Comparison of ENCODE assay signal across 9 cellular contexts in genomic region chr7:26291251-26291650, GRCh38. TPM values are rescaled to one million over a fixed set of nuclear protein-coding genes. Genes with fewer than 3 reads are reported as not detected.
DNase-seq lines count a peak whose midpoint lies in the region; ATAC-seq and TF ChIP-seq lines count a peak whose summit lies in the region.
"Had no signal": no experiment of that assay in that cellular context is flagged by ENCODE, and none has a peak within 500 bp of the region (broad histone marks: within the 10 kb centered on the region; RNA-seq: fewer than 3 reads in every experiment).

No MANE protein-coding gene starts in this region.

- H3K27ac Mint-ChIP-seq in activated naive CD4-positive, alpha-beta T cell treated with anti-CD3 and anti-CD28 coated beads for 36 hours, result no peak overlapping the region
- peak overlapping the region in 1 of 2 donors; percentile 74 for H3K27ac Mint-ChIP-seq in activated naive CD4-positive, alpha-beta T cell treated with anti-CD3 and anti-CD28 coated beads, Interleukin-2, amount 50 U/mL, for 72 hours
- no peak overlapping the region for H3K27ac Mint-ChIP-seq in type B pancreatic cell

- intact Hi-C loops in activated naive CD4-positive, alpha-beta T cell treated with anti-CD3 and anti-CD28 coated beads for 36 hours (cut with micrococcal nuclease), result loop anchor here (1.0 to 10.0 kb wide), 5 partner anchors 339 to 1914 kb away; partner anchors contain the start of genes HOXA3 and HOXA7
- intact Hi-C loops in lower lobe of right lung (cut with DNase I), result no loop called here

- H3K4me1 ChIP-seq in lower lobe of right lung, result peaks cover 29% of the 10 kb centered on the region

- H3K9me3 Mint-ChIP-seq in activated naive CD4-positive, alpha-beta T cell treated with anti-CD3 and anti-CD28 coated beads for 36 hours, result no peaks in the 10 kb centered on the region
- H3K9me3 Mint-ChIP-seq in activated naive CD4-positive, alpha-beta T cell treated with anti-CD3 and anti-CD28 coated beads, Interleukin-2, amount 50 U/mL, for 72 hours, result no peaks in the 10 kb centered on the region
- no peaks in the 10 kb centered on the region for H3K9me3 Mint-ChIP-seq in type B pancreatic cell

- peaks cover 8% of the 10 kb centered on the region for H3K27me3 ChIP-seq in lower lobe of right lung (ENCODE audit: low read depth)
- H3K27me3 ChIP-seq: adrenal gland had no signal

- H3K36me3 ChIP-seq in lower lobe of right lung, result no peaks in the 10 kb centered on the region
- H3K36me3 ChIP-seq: adrenal gland had no signal

- peak overlapping the region; percentile 36 for H3K4me3 ChIP-seq in astrocyte of the cerebellum (ENCODE audit: low read depth, low read length)
- peak overlapping the region; percentile 63 for H3K4me3 ChIP-seq in lower lobe of right lung

- no peak for DNase-seq in activated naive CD4-positive, alpha-beta T cell treated with anti-CD3 and anti-CD28 coated beads for 36 hours
- no peak for DNase-seq in activated naive CD4-positive, alpha-beta T cell treated with anti-CD3 and anti-CD28 coated beads, Interleukin-2, amount 50 U/mL, for 72 hours (ENCODE audit: low spot score in 2 of 2)
- DNase-seq in astrocyte of the cerebellum (ENCODE audit: low read depth) (no peak), lower lobe of right lung (no peak), type B pancreatic cell (ENCODE audit: extremely low spot score, unreplicated experiment) (no peak), NCI-H1930 (lab: John Stamatoyannopoulos, UW) (no peak), NCI-H2081 treated with DMSO at 0.1 percent for 48 hours (lab: John Stamatoyannopoulos, UW) (no peak)

- peaks cover 26% of the 10 kb centered on the region for H3K4me1 Mint-ChIP-seq in activated naive CD4-positive, alpha-beta T cell treated with anti-CD3 and anti-CD28 coated beads for 36 hours (ENCODE audit: low read depth)
- H3K4me1 Mint-ChIP-seq in type B pancreatic cell (ENCODE audit: unreplicated experiment), result peaks cover 5% of the 10 kb centered on the region

- H3K36me3 Mint-ChIP-seq in activated naive CD4-positive, alpha-beta T cell treated with anti-CD3 and anti-CD28 coated beads for 36 hours (ENCODE audit: low read depth), result peaks cover 2% of the 10 kb centered on the region
- peaks cover 0 to 27% of the 10 kb centered on the region in 2 donors for H3K36me3 Mint-ChIP-seq in activated naive CD4-positive, alpha-beta T cell treated with anti-CD3 and anti-CD28 coated beads, Interleukin-2, amount 50 U/mL, for 72 hours
- no peaks in the 10 kb centered on the region for H3K36me3 Mint-ChIP-seq in type B pancreatic cell

- no peaks in the 10 kb centered on the region for H3K9me3 ChIP-seq in lower lobe of right lung
- H3K9me3 ChIP-seq: adrenal gland had no signal

- no peak for ATAC-seq in activated naive CD4-positive, alpha-beta T cell treated with anti-CD3 and anti-CD28 coated beads, Interleukin-2, amount 50 U/mL, for 72 hours
- no peak for ATAC-seq in lower lobe of right lung
- no peak for ATAC-seq in GM21526 (IDR thresholded peaks at IDR 0.05; ENCODE audit: low FRiP score, unreplicated experiment)

- H3K27ac ChIP-seq in lower lobe of right lung, result no peak overlapping the region

- no peaks in the 10 kb centered on the region for H3K27me3 Mint-ChIP-seq in activated naive CD4-positive, alpha-beta T cell treated with anti-CD3 and anti-CD28 coated beads for 36 hours (ENCODE audit: low read depth)
- H3K27me3 Mint-ChIP-seq in type B pancreatic cell, result no peaks in the 10 kb centered on the region

- H3K4me3 Mint-ChIP-seq in activated naive CD4-positive, alpha-beta T cell treated with anti-CD3 and anti-CD28 coated beads for 36 hours, result peak overlapping the region; percentile 88
- peak overlapping the region; percentile 92 for H3K4me3 Mint-ChIP-seq in type B pancreatic cell

- CTCF ChIA-PET in activated naive CD4-positive, alpha-beta T cell treated with anti-CD3 and anti-CD28 coated beads for 36 hours (lab: Charles Lee), result interaction anchor here (0.9 to 1.9 kb wide), 6 partner anchors 10 to 78 kb away, joined by 3 to 9 read pairs (median 4); no protein-coding TSS in a partner anchor

- TF ChIP-seq CTCF in astrocyte of the cerebellum (IDR thresholded peaks at IDR 0.05; ENCODE audit: low read depth, low read length, missing control alignments) (no peak), lower lobe of right lung (IDR thresholded peaks at IDR 0.05) (no peak), type B pancreatic cell (conservative IDR thresholded peaks at IDR 0.05) (no peak)

- in situ Hi-C loops in astrocyte of the cerebellum (cut with HindIII; ENCODE audit: low sequenced_read_pairs), result no loop called here

RNA-seq across cellular contexts. Expression of gene SNX10, which starts 0.4 kb away (rescaled TPM):
- total RNA-seq in activated naive CD4-positive, alpha-beta T cell treated with anti-CD3 and anti-CD28 coated beads for 36 hours, result 10 to 100 TPM; 17.0 to 17.5 TPM
- total RNA-seq in activated naive CD4-positive, alpha-beta T cell treated with anti-CD3 and anti-CD28 coated beads, Interleukin-2, amount 50 U/mL, for 72 hours, result 10 to 100 TPM; 19.9 to 44.6 TPM
- total RNA-seq in lower lobe of right lung (85.1 TPM), type B pancreatic cell (ENCODE audit: low replicate concordance) (1.8 and 2.8 TPM in 2 replicates)
